ENCODE assay signal across 1 cellular context in genomic region chr12:64678248-64678647, GRCh38.
TF ChIP-seq lines count a peak whose summit lies in the region.

No MANE protein-coding gene starts in this region.

TF ChIP-seq in A549, 52 proteins besides CTCF, POLR2A, EP300 and RAD21 (continued from another document):
- TF ChIP-seq USF2 (IDR thresholded peaks at IDR 0.05): no peak
- no peak for TF ChIP-seq PHF8 (IDR thresholded peaks at IDR 0.05; ENCODE audit: borderline replicate concordance, low read depth)
- TF ChIP-seq HDAC2 (IDR thresholded peaks at IDR 0.05): no peak
- no peak for TF ChIP-seq HOXB13 (CRISPR knock-in tag; IDR thresholded peaks at IDR 0.05; ENCODE audit: low read depth)
- TF ChIP-seq CEBPB (IDR thresholded peaks at IDR 0.05): no peak
